Comparison of ENCODE assay signal across 1 cellular context in genomic region chr13:110915057-110915873, GRCh38.
TF ChIP-seq lines count a peak whose summit lies in the region.

Gene ANKRD10, minus strand, starts transcription at chr13:110915069. Its CDS starts 135 bp downstream, at chr13:110914934.

TF ChIP-seq in K562, 482 proteins besides CTCF, POLR2A, EP300 and RAD21 (continued from another document and continues in another):
- TF ChIP-seq ZBTB11 (CRISPR knock-in tag; IDR thresholded peaks at IDR 0.05), result peak in 1 of 3 experiments; percentile 75; a peak in 2 of 6 replicates
- TF ChIP-seq MTA3 (IDR thresholded peaks at IDR 0.05; ENCODE audit: borderline replicate concordance), result no peak
- no peak for TF ChIP-seq ETV5 (CRISPR knock-in tag; IDR thresholded peaks at IDR 0.05; ENCODE audit: low read depth)
- peak; percentile 49 for TF ChIP-seq RBFOX2 (IDR thresholded peaks at IDR 0.05; ENCODE audit: low read depth, low read length)
- no peak for TF ChIP-seq TCFL5 (CRISPR knock-in tag; conservative IDR thresholded peaks at IDR 0.05)
- no peak for TF ChIP-seq CBX1 (IDR thresholded peaks at IDR 0.05; ENCODE audit: low read depth)
- TF ChIP-seq RUNX1 (IDR thresholded peaks at IDR 0.05; ENCODE audit: low read depth), result no peak
- no peak for TF ChIP-seq MAFG (tag; conservative IDR thresholded peaks at IDR 0.05)
- no peak for TF ChIP-seq CBX5 (IDR thresholded peaks at IDR 0.05; ENCODE audit: borderline replicate concordance, low read depth)
- peak; percentile 45 for TF ChIP-seq RBBP5 (IDR thresholded peaks at IDR 0.05; ENCODE audit: borderline replicate concordance, insufficient read depth, low read length, poor library complexity, severe bottlenecking)
- TF ChIP-seq MAZ (CRISPR knock-in tag; conservative IDR thresholded peaks at IDR 0.05 in 1 of 2, IDR thresholded peaks at IDR 0.05 in 1 of 2), result peak in 1 of 2 experiments; percentile 62; a peak in 1 of 4 replicates
- TF ChIP-seq MBD2 (IDR thresholded peaks at IDR 0.05; ENCODE audit: borderline replicate concordance, low read depth), result peak; percentile 8; the same call in 1 of the 2 replicates
- 0 out of 2 replicates have a peak, but pooled peaks have one; percentile 15 for TF ChIP-seq PKNOX1 (IDR thresholded peaks at IDR 0.05)
- TF ChIP-seq SRSF3 (IDR thresholded peaks at IDR 0.05; ENCODE audit: insufficient read depth, low read length), result no peak
- no peak for TF ChIP-seq MXD1 (CRISPR knock-in tag; IDR thresholded peaks at IDR 0.05; ENCODE audit: borderline replicate concordance, poor library complexity, severe bottlenecking)
- TF ChIP-seq MXI1 (IDR thresholded peaks at IDR 0.05; ENCODE audit: low read depth, low read length), result no peak
- no peak for TF ChIP-seq HOXB6 (CRISPR knock-in tag; IDR thresholded peaks at IDR 0.05; ENCODE audit: borderline replicate concordance)
- TF ChIP-seq NFIX (CRISPR knock-in tag; IDR thresholded peaks at IDR 0.05; ENCODE audit: low read depth), result no peak
- no peak for TF ChIP-seq PBX2 (CRISPR knock-in tag; IDR thresholded peaks at IDR 0.05; ENCODE audit: low read depth)
- no peak for TF ChIP-seq PBX2 (tag; conservative IDR thresholded peaks at IDR 0.05; ENCODE audit: low read depth)
- no peak for TF ChIP-seq GABPB2 (CRISPR knock-in tag; conservative IDR thresholded peaks at IDR 0.05)
- no peak for TF ChIP-seq ZBTB2 (IDR thresholded peaks at IDR 0.05)
- no peak for TF ChIP-seq FOXK2 (conservative IDR thresholded peaks at IDR 0.05 in 1 of 2, IDR thresholded peaks at IDR 0.05 in 1 of 2; ENCODE audit: low read depth in 2 of 2)
- no peak for TF ChIP-seq NFXL1 (CRISPR knock-in tag; IDR thresholded peaks at IDR 0.05)
- no peak for TF ChIP-seq ZNF609 (CRISPR knock-in tag; IDR thresholded peaks at IDR 0.05; ENCODE audit: borderline replicate concordance)
- TF ChIP-seq YY1 (IDR thresholded peaks at IDR 0.05; ENCODE audit: borderline replicate concordance in 1 of 3, control insufficient read depth in 1 of 3, extremely low read depth in 1 of 3, insufficient read depth in 3 of 3, insufficient read length in 1 of 3, insufficient replicate concordance in 2 of 3, low read depth in 1 of 3, low read length in 2 of 3), result peak in 1 of 3 experiments; percentile 34
- no peak for TF ChIP-seq ZNF146 (CRISPR knock-in tag; IDR thresholded peaks at IDR 0.05; ENCODE audit: unreplicated experiment)
- TF ChIP-seq PHB (CRISPR knock-in tag; IDR thresholded peaks at IDR 0.05), result no peak
- peak; percentile 53; the same call in 1 of the 2 replicates for TF ChIP-seq RAD51 (IDR thresholded peaks at IDR 0.05; ENCODE audit: borderline replicate concordance, low read depth)
- no peak for TF ChIP-seq GTF2B (IDR thresholded peaks at IDR 0.05; ENCODE audit: extremely low read depth, insufficient read length)
- peak; percentile 33; the same call in 1 of the 2 replicates for TF ChIP-seq RB1 (IDR thresholded peaks at IDR 0.05; ENCODE audit: low read depth)
- TF ChIP-seq ZNF778 (CRISPR knock-in tag; IDR thresholded peaks at IDR 0.05), result no peak
- peak; percentile 18 for TF ChIP-seq FIP1L1 (IDR thresholded peaks at IDR 0.05; ENCODE audit: low read depth, low read length, poor library complexity, severe bottlenecking)
- TF ChIP-seq MYNN (IDR thresholded peaks at IDR 0.05), result no peak
- TF ChIP-seq MYNN (CRISPR knock-in tag; IDR thresholded peaks at IDR 0.05), result no peak
- no peak for TF ChIP-seq ZBTB33 (CRISPR knock-in tag; IDR thresholded peaks at IDR 0.05)
- no peak for TF ChIP-seq ZNF280A (IDR thresholded peaks at IDR 0.05; ENCODE audit: low read depth, partially characterized antibody)
